1 cellular context compared by ENCODE assay signal in genomic region chr15:43390723-43391122, GRCh38.
TF ChIP-seq lines count a peak whose summit lies in the region.

No MANE protein-coding gene starts in this region.

TF ChIP-seq in K562, 482 proteins besides CTCF, POLR2A, EP300 and RAD21:
- TF ChIP-seq C11orf30 (IDR thresholded peaks at IDR 0.05; ENCODE audit: low read depth) = peak; percentile 47; the same call in 1 of the 2 replicates
- TF ChIP-seq NFE2L1 (tag; IDR thresholded peaks at IDR 0.05; ENCODE audit: borderline replicate concordance, low read depth) = 0 out of 2 replicates have a peak, but pooled peaks have one; percentile 19
- TF ChIP-seq SMARCA4 (IDR thresholded peaks at IDR 0.05) = peak; percentile 67; the same call in 1 of the 2 replicates
- TF ChIP-seq SMARCE1 (IDR thresholded peaks at IDR 0.05) = peak; percentile 62
- TF ChIP-seq ATF3 (IDR thresholded peaks at IDR 0.05) = peak; percentile 89
- TF ChIP-seq ATF3 (CRISPR knock-in tag; conservative IDR thresholded peaks at IDR 0.05) = no peak
- no peak for TF ChIP-seq ZKSCAN8 (CRISPR knock-in tag; IDR thresholded peaks at IDR 0.05)
- TF ChIP-seq BRF1 (IDR thresholded peaks at IDR 0.05; ENCODE audit: borderline replicate concordance, extremely low read depth, insufficient read length) = no peak
- peak; percentile 58; the same call in 1 of the 2 replicates for TF ChIP-seq JUN (IDR thresholded peaks at IDR 0.05; ENCODE audit: borderline replicate concordance, low read depth, low read length)
- no peak for TF ChIP-seq JUN (CRISPR knock-in tag; IDR thresholded peaks at IDR 0.05; ENCODE audit: borderline replicate concordance)
- TF ChIP-seq PBX2 (CRISPR knock-in tag; IDR thresholded peaks at IDR 0.05; ENCODE audit: low read depth) = no peak
- 0 out of 2 replicates have a peak, but pooled peaks have one; percentile 14 for TF ChIP-seq PBX2 (tag; conservative IDR thresholded peaks at IDR 0.05; ENCODE audit: low read depth)
- no peak for TF ChIP-seq TEAD4 (IDR thresholded peaks at IDR 0.05; ENCODE audit: low read length)
- no peak for TF ChIP-seq TEAD4 (CRISPR knock-in tag; IDR thresholded peaks at IDR 0.05; ENCODE audit: borderline replicate concordance)
- TF ChIP-seq ZNF316 (IDR thresholded peaks at IDR 0.05) = peak; percentile 27; the same call in 1 of the 2 replicates
- TF ChIP-seq ARID1B (IDR thresholded peaks at IDR 0.05) = peak; percentile 51
- peak; percentile 58; the same call in 1 of the 2 replicates for TF ChIP-seq NFE2 (IDR thresholded peaks at IDR 0.05; ENCODE audit: low read depth)
- TF ChIP-seq FOSL1 (tag; conservative IDR thresholded peaks at IDR 0.05) = peak; percentile 91
- peak; percentile 13; the same call in 1 of the 2 replicates for TF ChIP-seq ATF7 (IDR thresholded peaks at IDR 0.05)
- peak; percentile 74; the same call in 1 of the 2 replicates for TF ChIP-seq DPF2 (IDR thresholded peaks at IDR 0.05)
- TF ChIP-seq KLF13 (tag; IDR thresholded peaks at IDR 0.05; ENCODE audit: borderline replicate concordance, low read depth) = no peak
- TF ChIP-seq SMARCC2 (IDR thresholded peaks at IDR 0.05; ENCODE audit: low read depth) = 0 out of 2 replicates have a peak, but pooled peaks have one; percentile 50
- TF ChIP-seq ATF1 (CRISPR knock-in tag; IDR thresholded peaks at IDR 0.05) = no peak
- peak; percentile 14; the same call in 1 of the 2 replicates for TF ChIP-seq ATF1 (tag; IDR thresholded peaks at IDR 0.05)
- TF ChIP-seq ZNF551 (CRISPR knock-in tag; IDR thresholded peaks at IDR 0.05) = no peak
- TF ChIP-seq ZNF23 (CRISPR knock-in tag; IDR thresholded peaks at IDR 0.05) = no peak
- TF ChIP-seq PRDM10 (IDR thresholded peaks at IDR 0.05; ENCODE audit: partially characterized antibody) = peak; percentile 66
- peak; percentile 89 for TF ChIP-seq JUND (IDR thresholded peaks at IDR 0.05; ENCODE audit: borderline replicate concordance, low read depth, low read length)
- peak; percentile 75; the same call in 1 of the 3 replicates for TF ChIP-seq JUND (tag; IDR thresholded peaks at IDR 0.05; ENCODE audit: borderline replicate concordance, low read depth, low read length)
- TF ChIP-seq MAFG (tag; conservative IDR thresholded peaks at IDR 0.05) = peak; percentile 64
TF ChIP-seq in K562: peak in this region for 18.
